In genomic region chr19:43228730-43229129, GRCh38 we compare ENCODE assay signal across 16 cellular contexts. TPM values are rescaled to one million over a fixed set of nuclear protein-coding genes. Genes with fewer than 3 reads are reported as not detected.
"Had no signal": no experiment of that assay in that cellular context is flagged by ENCODE, and none has a peak within 500 bp of the region (broad histone marks: within the 10 kb centered on the region; RNA-seq: fewer than 3 reads in every experiment).

No MANE protein-coding gene starts in this region.

RNA-seq across cellular contexts. Expression of gene PSG4, which starts 23.3 kb away (rescaled TPM):
- total RNA-seq: activated B cell treated with CpG ODN at 0.5 μM for 24 hours; activated CD8-positive, alpha-beta T cell treated with anti-CD3 and anti-CD28 coated beads, Interleukin-2, amount 10 ng/mL, durations not matched to agents 7 days and 5 days; endodermal cell; epithelial cell of proximal tubule; glomerular endothelial cell; left ventricle myocardium superior; mononuclear cell; myocyte; occipital lobe; skeletal muscle tissue; stomach; tibial nerve had no signal

RNA-seq across cellular contexts. Expression of gene PSG9, which starts 40.6 kb away (rescaled TPM):
- total RNA-seq: activated B cell treated with CpG ODN at 0.5 μM for 24 hours; activated CD8-positive, alpha-beta T cell treated with anti-CD3 and anti-CD28 coated beads, Interleukin-2, amount 10 ng/mL, durations not matched to agents 7 days and 5 days; bronchial epithelial cell; endodermal cell; left ventricle myocardium superior; mononuclear cell; myocyte; occipital lobe; skeletal muscle tissue; stomach; suprapubic skin; tibial nerve; urinary bladder had no signal

RNA-seq across cellular contexts. Expression of gene PSG5, which starts 42.4 kb away (rescaled TPM):
- total RNA-seq: activated B cell treated with CpG ODN at 0.5 μM for 24 hours; activated CD8-positive, alpha-beta T cell treated with anti-CD3 and anti-CD28 coated beads, Interleukin-2, amount 10 ng/mL, durations not matched to agents 7 days and 5 days; activated T-helper 17 cell treated with anti-CD3 and anti-CD28 coated beads, Interleukin-2, amount 50 U/mL, for 72 hours; bronchial epithelial cell; endodermal cell; left ventricle myocardium superior; mononuclear cell; myocyte; occipital lobe; skeletal muscle tissue; stomach; tibial nerve; urinary bladder had no signal
